10 cellular contexts compared by ENCODE assay signal in genomic region chr5:132094393-132095076, GRCh38. TPM values are rescaled to one million over a fixed set of nuclear protein-coding genes. Genes with fewer than 3 reads are reported as not detected.
DNase-seq lines count a peak whose midpoint lies in the region; ATAC-seq and TF ChIP-seq lines count a peak whose summit lies in the region.
"Had no signal": no experiment of that assay in that cellular context is flagged by ENCODE, and none has a peak within 500 bp of the region (broad histone marks: within the 10 kb centered on the region; RNA-seq: fewer than 3 reads in every experiment).

No MANE protein-coding gene starts in this region.

- intact Hi-C loops in CD4-positive, alpha-beta memory T cell (cut with micrococcal nuclease) = loop anchor here (2.0 kb wide), 1 partner anchor 20 kb away; no protein-coding TSS in a partner anchor
- intact Hi-C loops in natural killer cell (cut with micrococcal nuclease) (no loop called here), posterior cingulate gyrus (cut with DNase I) (no loop called here)

- H2AFZ ChIP-seq in Loucy (ENCODE audit: low read length) = no peak overlapping the region

- no peaks in the 10 kb centered on the region for H3K36me3 ChIP-seq in CD4-positive, alpha-beta memory T cell (ENCODE audit: insufficient read depth, low read length)
- no peaks in the 10 kb centered on the region for H3K36me3 ChIP-seq in Loucy (ENCODE audit: insufficient read depth, low read length)

- no peak for TF ChIP-seq CTCF in Loucy (conservative IDR thresholded peaks at IDR 0.05; ENCODE audit: low read length)
- no peak for TF ChIP-seq CTCF in chondrocyte (IDR thresholded peaks at IDR 0.05)
- no peak for TF ChIP-seq CTCF in natural killer cell (IDR thresholded peaks at IDR 0.05)

- no peaks in the 10 kb centered on the region for H4K20me1 ChIP-seq in Loucy (ENCODE audit: insufficient read depth, low read length, poor library complexity, severe bottlenecking)

- H3K27me3 Mint-ChIP-seq in CD4-positive, alpha-beta memory T cell = no peaks in the 10 kb centered on the region
- H3K27me3 Mint-ChIP-seq in chondrocyte (ENCODE audit: low read depth) (no peaks in the 10 kb centered on the region), natural killer cell (ENCODE audit: low read depth in 2 of 2) (peaks cover 5 to 7% of the 10 kb centered on the region in 2 donors)

- H3K27me3 ChIP-seq in CD4-positive, alpha-beta memory T cell (ENCODE audit: insufficient read depth, low read length) = no peaks in the 10 kb centered on the region
- H3K27me3 ChIP-seq in Loucy (ENCODE audit: insufficient read depth, low read length, poor library complexity, severe bottlenecking) = no peaks in the 10 kb centered on the region

- no peaks in the 10 kb centered on the region for H3F3A ChIP-seq in Loucy (ENCODE audit: low read depth)

- H3K4me2 ChIP-seq in Loucy (ENCODE audit: low read depth, low read length, poor library complexity, severe bottlenecking) = peak overlapping the region; percentile 68

- peak in 1 of 5 donors; percentile 48 for DNase-seq in CD4-positive, alpha-beta memory T cell
- no peak for DNase-seq in chondrocyte (ENCODE audit: low spot score)
- peak; percentile 16 for DNase-seq in natural killer cell
- DNase-seq in germinal center (ENCODE audit: low spot score) = no peak
- DNase-seq in posterior cingulate gyrus = no peak
- DNase-seq: NCI-H1105 treated with DMSO at 0.1 percent for 48 hours had no signal

- POLR2A ChIA-PET in CD4-positive, alpha-beta memory T cell (lab: Charles Lee; ENCODE audit: partially characterized antibody) = interaction anchor here (1.0 to 3.5 kb wide), 6 partner anchors 8 to 20 kb away, joined by 3 to 23 read pairs (median 4); partner anchors contain the start of gene CSF2

- H3K4me1 ChIP-seq in CD4-positive, alpha-beta memory T cell (ENCODE audit: insufficient read depth, low read length) = peaks cover 35% of the 10 kb centered on the region
- peaks cover 52% of the 10 kb centered on the region for H3K4me1 ChIP-seq in Loucy (ENCODE audit: insufficient read depth, low read length, poor library complexity, severe bottlenecking)

- H3K36me3 Mint-ChIP-seq in CD4-positive, alpha-beta memory T cell = no peaks in the 10 kb centered on the region
- H3K36me3 Mint-ChIP-seq in chondrocyte (ENCODE audit: low read depth) (no peaks in the 10 kb centered on the region), natural killer cell (no peaks in the 10 kb centered on the region)
- H3K36me3 Mint-ChIP-seq: mesothelial cell of epicardium had no signal

- peak overlapping the region in 4 of 7 donors; percentile 70 to 86 (median 74) for H3K27ac Mint-ChIP-seq in CD4-positive, alpha-beta memory T cell
- H3K27ac Mint-ChIP-seq in chondrocyte (ENCODE audit: unreplicated experiment) (peak overlapping the region; percentile 74), natural killer cell (peak overlapping the region; percentile 78 to 84)
- H3K27ac Mint-ChIP-seq: mesothelial cell of epicardium had no signal

- H3K9ac ChIP-seq in Loucy (ENCODE audit: low read depth, low read length, poor library complexity, severe bottlenecking) = peak overlapping the region; percentile 20

- H3K9me3 Mint-ChIP-seq in CD4-positive, alpha-beta memory T cell = peaks cover 0 to 3% (median 0%) of the 10 kb centered on the region in 8 donors
- H3K9me3 Mint-ChIP-seq in chondrocyte (ENCODE audit: low read depth) (no peaks in the 10 kb centered on the region), natural killer cell (no peaks in the 10 kb centered on the region)
- H3K9me3 Mint-ChIP-seq: mesothelial cell of epicardium had no signal

- H3K79me2 ChIP-seq in Loucy (ENCODE audit: insufficient read depth, low read length) = no peaks in the 10 kb centered on the region

- H3K4me1 Mint-ChIP-seq in CD4-positive, alpha-beta memory T cell = peaks cover 29 to 74% (median 50%) of the 10 kb centered on the region in 4 donors
- H3K4me1 Mint-ChIP-seq in chondrocyte (ENCODE audit: low read depth) (peaks cover 35% of the 10 kb centered on the region), natural killer cell (peaks cover 45 to 52% of the 10 kb centered on the region in 2 donors)
- H3K4me1 Mint-ChIP-seq: mesothelial cell of epicardium had no signal

- H3K4me3 ChIP-seq in CD4-positive, alpha-beta memory T cell (ENCODE audit: low read length in 2 of 2) = no peak overlapping the region
- H3K4me3 ChIP-seq in Loucy (ENCODE audit: low read length, poor library complexity, severe bottlenecking) = no peak overlapping the region

- ATAC-seq in natural killer cell (peak in 2 of 3 donors; percentile 28 to 51), GM21576 (IDR thresholded peaks at IDR 0.05; ENCODE audit: unreplicated experiment) (no peak), GM18907 (IDR thresholded peaks at IDR 0.05; ENCODE audit: unreplicated experiment) (no peak)

- no peaks in the 10 kb centered on the region for H3K9me2 ChIP-seq in Loucy (replicated peaks; ENCODE audit: low read depth, low read length)

- H3K4me3 Mint-ChIP-seq in CD4-positive, alpha-beta memory T cell = peak overlapping the region in 4 of 8 donors; percentile 21 to 42 (median 37)
- H3K4me3 Mint-ChIP-seq in chondrocyte (ENCODE audit: unreplicated experiment) = no peak overlapping the region
- no peak overlapping the region for H3K4me3 Mint-ChIP-seq in natural killer cell
- H3K4me3 Mint-ChIP-seq: mesothelial cell of epicardium had no signal

- H3K9me3 ChIP-seq in CD4-positive, alpha-beta memory T cell (ENCODE audit: control insufficient read depth in 1 of 2, low read length in 2 of 2) = no peaks in the 10 kb centered on the region
- H3K9me3 ChIP-seq in Loucy (ENCODE audit: insufficient read depth, low read depth, low read length) = no peaks in the 10 kb centered on the region

- CTCF ChIA-PET in CD4-positive, alpha-beta memory T cell (lab: Charles Lee; ENCODE audit: partially characterized antibody) = interaction anchor here (1.0 to 4.2 kb wide), 2 partner anchors 8 to 12 kb away, joined by 3 to 17 read pairs; no protein-coding TSS in a partner anchor

- H3K27ac ChIP-seq in CD4-positive, alpha-beta memory T cell (ENCODE audit: low read depth, low read length) = no peak overlapping the region

RNA-seq across cellular contexts. Expression of gene CSF2, which starts 20.9 kb away (rescaled TPM):
- not detected for total RNA-seq in CD4-positive, alpha-beta memory T cell
- under 1 TPM in 1 of 2 donors, not detected in 1; 0.77 TPM for polyA plus RNA-seq in CD4-positive, alpha-beta memory T cell
- not detected in 3 replicates for total RNA-seq in chondrocyte
- 1 to 10 TPM in 1 of 3 donors, under 1 TPM in 2; 0.65 to 1.2 (median 0.82) TPM for total RNA-seq in natural killer cell
- total RNA-seq: mesothelial cell of epicardium had no signal

RNA-seq across cellular contexts. Expression of gene IL3, which starts 34.1 kb away (rescaled TPM):
- total RNA-seq in CD4-positive, alpha-beta memory T cell = not detected
- not detected for polyA plus RNA-seq in CD4-positive, alpha-beta memory T cell
- total RNA-seq in chondrocyte = not detected in 3 replicates
- total RNA-seq in natural killer cell = not detected
- total RNA-seq: mesothelial cell of epicardium had no signal

Comparison
In these comparisons a context has a peak if more than half of its experiments do, and no peak if none do; other contexts are left out.
1. ATAC-seq: peak in natural killer cell (2 of 3); none in GM21576 (single experiment) and GM18907 (single experiment).
2. Peak in every context shown above with its lines, with median percentiles within 50 percentile points of each other: H3K27ac Mint-ChIP-seq.